ENCODE assay signal across 4 cellular contexts in genomic region chr17:68376178-68376577, GRCh38.
A peak's percentile ranks its signal among the peaks of the same experiment; 100 is the strongest.
DNase-seq lines count a peak whose midpoint lies in the region; ATAC-seq, FAIRE-seq and TF ChIP-seq lines count a peak whose summit lies in the region.
"Not testable (repeated sequence)": the region's sequence is repeated elsewhere in the genome, so short reads cannot be mapped to it uniquely, and the experiment has no call there.

No MANE protein-coding gene starts in this region.

- POLR2A ChIA-PET in HEK293 (lab: Yijun Ruan, JAX) = interaction anchor here (0.6 kb wide), 1 partner anchor 129 kb away, joined by 3 read pairs; no protein-coding TSS in a partner anchor
- POLR2A ChIA-PET in HepG2 (lab: Yijun Ruan, JAX) = interaction anchor here (1.0 to 2.4 kb wide), 4 partner anchors 15 to 81 kb away, joined by 3 to 17 read pairs (median 6); partner anchors contain the start of gene WIPI1

- not testable (repeated sequence) for H3K27ac ChIP-seq in HEK293 (ENCODE audit: extremely low read depth, low read depth, low read length); HepG2 (ENCODE audit: extremely low read length, insufficient read depth, low read length)
- H3K27ac ChIP-seq in gastrocnemius medialis (peak overlapping the region; percentile 93 to 98 (median 96)), vagina (peak overlapping the region; percentile 93)

- not testable (repeated sequence) for H2AFZ ChIP-seq in HepG2 (ENCODE audit: low read length)

- H3K9me3 ChIP-seq in HEK293 (ENCODE audit: control insufficient read depth, insufficient read depth, low read depth, low read length); HepG2 (ENCODE audit: low read length); gastrocnemius medialis; vagina: not testable (repeated sequence)

- DNase-seq in HepG2 (ENCODE audit: low spot score); gastrocnemius medialis; vagina (ENCODE audit: extremely low spot score in 2 of 2): not testable (repeated sequence)

- H3K79me2 ChIP-seq in HepG2 (ENCODE audit: insufficient read depth, low read length) = not testable (repeated sequence)

- TF ChIP-seq CTCF in HEK293 (tag by site-specific recombination; IDR thresholded peaks at IDR 0.05); HepG2 (CRISPR knock-in tag; IDR thresholded peaks at IDR 0.05); gastrocnemius medialis (IDR thresholded peaks at IDR 0.05 in 4 of 5, conservative IDR thresholded peaks at IDR 0.05 in 1 of 5); vagina (IDR thresholded peaks at IDR 0.05): not testable (repeated sequence)

- BruUV-seq in HepG2 (replicated peaks; lab: Mats Ljungman, UMichigan) = not testable (repeated sequence)

- 100% methylated on average over 2 of the region's 2 CpGs for WGBS in HepG2 (ENCODE audit: low lambda C conversion rate)

- in situ Hi-C loops in HepG2 (cut with HindIII; ENCODE audit: extremely low pct_ligation_motif_present, low pct_unique_long_range_greater_than_20kb) = loop anchor here (5.0 kb wide), 1 partner anchor 84 kb away; the partner anchor contains the start of genes ARSG and SLC16A6
- in situ Hi-C loops in gastrocnemius medialis (cut with MboI; ENCODE audit: low sequenced_read_pairs in 4 of 4) = loop anchor here in 1 of 4 donors (5.0 kb wide), 1 partner anchor 54 kb away; no protein-coding TSS in a partner anchor

- not testable (repeated sequence) for TF ChIP-seq EP300 in HepG2 (IDR thresholded peaks at IDR 0.05; ENCODE audit: low read depth in 2 of 2, low read length in 2 of 2); HepG2 (CRISPR knock-in tag; IDR thresholded peaks at IDR 0.05; ENCODE audit: borderline replicate concordance)

- not testable (repeated sequence) for H4K20me1 ChIP-seq in HepG2 (ENCODE audit: insufficient read depth, low read length)

- not testable (repeated sequence) for H3K27me3 ChIP-seq in HepG2 (ENCODE audit: control insufficient read depth in 1 of 2, insufficient read depth in 2 of 2, low read length in 2 of 2); gastrocnemius medialis; vagina

- not testable (repeated sequence) for ATAC-seq in HepG2, gastrocnemius medialis

- not testable (repeated sequence) for H3K4me2 ChIP-seq in HepG2 (ENCODE audit: low read depth, low read length)

- not testable (repeated sequence) for H3K9ac ChIP-seq in HepG2 (ENCODE audit: insufficient read depth, low read depth, low read length)

- not testable (repeated sequence) for FAIRE-seq in HepG2 (lab: Jason Lieb, UNC)

- H3K4me1 ChIP-seq in HEK293 (ENCODE audit: control insufficient read depth, insufficient read depth, low read length) = peaks cover 24% of the 10 kb centered on the region
- peaks cover 54% of the 10 kb centered on the region for H3K4me1 ChIP-seq in HepG2 (ENCODE audit: insufficient read depth, low read length)
- peaks cover 35 to 42% of the 10 kb centered on the region in 2 donors for H3K4me1 ChIP-seq in gastrocnemius medialis
- peaks cover 30% of the 10 kb centered on the region for H3K4me1 ChIP-seq in vagina

- intact Hi-C loops in HepG2 (cut with micrococcal nuclease; ENCODE audit: unreplicated experiment); gastrocnemius medialis (cut with DNase I; ENCODE audit: low total_unique reads); vagina (cut with DNase I): not testable (repeated sequence)

- not testable (repeated sequence) for H3K36me3 ChIP-seq in HEK293 (ENCODE audit: control insufficient read depth in 2 of 2, insufficient read depth in 1 of 2, low read length in 2 of 2); HepG2 (replicated peaks in 1 of 2; ENCODE audit: control insufficient read depth in 1 of 2, insufficient read depth in 2 of 2, low read length in 2 of 2); gastrocnemius medialis; vagina

- not testable (repeated sequence) for H3K4me3 ChIP-seq in HEK293 (ENCODE audit: low read depth, low read length); HepG2 (replicated peaks in 1 of 3; ENCODE audit: insufficient read depth in 1 of 3, low read depth in 2 of 3, low read length in 3 of 3); gastrocnemius medialis; vagina

- CTCF ChIA-PET in HEK293 (lab: Yijun Ruan, JAX) = interaction anchor here (0.6 kb wide), 2 partner anchors 145 to 1470 kb away, joined by 3 read pairs; no protein-coding TSS in a partner anchor
- CTCF ChIA-PET in HepG2 (lab: Yijun Ruan, JAX; ENCODE audit: low intra/inter-chr PET ratio, low total read pairs) = not testable (repeated sequence)

- not testable (repeated sequence) for TF ChIP-seq RAD21 in HepG2 (CRISPR knock-in tag; IDR thresholded peaks at IDR 0.05)

- TF ChIP-seq POLR2A in HepG2 (IDR thresholded peaks at IDR 0.05; ENCODE audit: insufficient read depth in 1 of 2, low read depth in 2 of 2, low read length in 2 of 2); gastrocnemius medialis (IDR thresholded peaks at IDR 0.05); vagina (IDR thresholded peaks at IDR 0.05): not testable (repeated sequence)

TF ChIP-seq in HEK293, 187 proteins besides CTCF, POLR2A, EP300 and RAD21:
- peak; percentile 90 for TF ChIP-seq ZNF121 (tag by site-specific recombination; IDR thresholded peaks at IDR 0.05)

TF ChIP-seq in HepG2, 621 proteins besides CTCF, POLR2A, EP300 and RAD21:
- TF ChIP-seq ZNF121 (CRISPR knock-in tag; IDR thresholded peaks at IDR 0.05) = peak; percentile 94
